8 cellular contexts compared by ENCODE assay signal in genomic region chr9:85941617-85941930, GRCh38. TPM values are rescaled to one million over a fixed set of nuclear protein-coding genes. Genes with fewer than 3 reads are reported as not detected.
DNase-seq lines count a peak whose midpoint lies in the region; ATAC-seq and TF ChIP-seq lines count a peak whose summit lies in the region.

No MANE protein-coding gene starts in this region.

- peak overlapping the region; percentile 83 for H2AFZ ChIP-seq in mesenchymal stem cell (ENCODE audit: low read depth, low read length)

- H3K27ac ChIP-seq in heart right ventricle, result peak overlapping the region; percentile 84 to 98 (median 96)
- peak overlapping the region; percentile 82 for H3K27ac ChIP-seq in brain microvascular endothelial cell
- H3K27ac ChIP-seq in mesenchymal stem cell (ENCODE audit: low read length, poor library complexity, severe bottlenecking), result peak overlapping the region; percentile 48
- peak overlapping the region; percentile 88 to 94 for H3K27ac ChIP-seq in uterus

- peaks cover 6% of the 10 kb centered on the region for H3K79me1 ChIP-seq in mesenchymal stem cell (replicated peaks; ENCODE audit: low read length, poor library complexity, severe bottlenecking)

- H3K9me3 ChIP-seq in heart right ventricle (no peaks in the 10 kb centered on the region), mesenchymal stem cell (ENCODE audit: control insufficient read depth, low read length) (no peaks in the 10 kb centered on the region), uterus (no peaks in the 10 kb centered on the region)

- H3K4me3 ChIP-seq in heart right ventricle (peak overlapping the region; percentile 67 to 99 (median 92)), brain microvascular endothelial cell (ENCODE audit: low read depth, low read length) (peak overlapping the region; percentile 90), mesenchymal stem cell (ENCODE audit: insufficient read depth in 1 of 2, low read depth in 1 of 2, low read length in 2 of 2) (peak overlapping the region; percentile 94 to 100), uterus (peak overlapping the region; percentile 62 to 96)

- H3K27me3 ChIP-seq in heart right ventricle, result no peaks in the 10 kb centered on the region
- no peaks in the 10 kb centered on the region for H3K27me3 ChIP-seq in brain microvascular endothelial cell (replicated peaks)
- H3K27me3 ChIP-seq in mesenchymal stem cell (ENCODE audit: control insufficient read depth in 1 of 2, insufficient read depth in 1 of 2, low read length in 2 of 2), result no peaks in the 10 kb centered on the region
- H3K27me3 ChIP-seq in uterus, result no peaks in the 10 kb centered on the region

- no peak overlapping the region for H2BK120ac ChIP-seq in mesenchymal stem cell (ENCODE audit: low read depth, low read length)

- in situ Hi-C loops in brain microvascular endothelial cell (cut with HindIII; ENCODE audit: low pct_ligation_motif_present, low sequenced_read_pairs), result no loop called here

- H3K4me1 ChIP-seq in heart right ventricle (peaks cover 2 to 38% (median 33%) of the 10 kb centered on the region in 9 donors), mesenchymal stem cell (ENCODE audit: control insufficient read depth, insufficient read depth, low read depth, low read length) (no peaks in the 10 kb centered on the region), uterus (peaks cover 0 to 8% of the 10 kb centered on the region in 2 donors)

- H3K18ac ChIP-seq in mesenchymal stem cell (ENCODE audit: low read depth in 1 of 2, low read length in 2 of 2), result peak overlapping the region; percentile 79 to 96

- H4K91ac ChIP-seq in mesenchymal stem cell (ENCODE audit: low read length), result peak overlapping the region; percentile 97

- H2BK12ac ChIP-seq in mesenchymal stem cell (ENCODE audit: low read length in 2 of 2), result peak overlapping the region in 1 of 2 experiments; percentile 77

- peak overlapping the region; percentile 27 to 98 for H3K23ac ChIP-seq in mesenchymal stem cell (ENCODE audit: low read length in 2 of 2)

- ATAC-seq in heart right ventricle, result no peak
- ATAC-seq in Right ventricle myocardium inferior, result no peak
- ATAC-seq in HG03095 (IDR thresholded peaks at IDR 0.05; ENCODE audit: unreplicated experiment), result no peak
- no peak for ATAC-seq in sciatic nerve

- WGBS in heart right ventricle, 2 donors, result 0% methylated on average over 15 of the region's 15 CpGs
- under 1% methylated on average over 15 of the region's 15 CpGs for WGBS in mesenchymal stem cell

- peak overlapping the region; percentile 84 to 95 for H3K4ac ChIP-seq in mesenchymal stem cell (ENCODE audit: low read depth in 1 of 2, low read length in 2 of 2)

- H3K36me3 ChIP-seq in heart right ventricle, result peaks cover 0 to 42% (median 0%) of the 10 kb centered on the region in 9 donors
- H3K36me3 ChIP-seq in brain microvascular endothelial cell (replicated peaks), result peaks cover 18% of the 10 kb centered on the region
- H3K36me3 ChIP-seq in mesenchymal stem cell (ENCODE audit: control insufficient read depth in 1 of 2, insufficient read depth in 2 of 2, low read depth in 1 of 2, low read length in 2 of 2), result peaks cover 0 to 34% of the 10 kb centered on the region in 2 experiments
- H3K36me3 ChIP-seq in uterus, result no peaks in the 10 kb centered on the region

- H2AK5ac ChIP-seq in mesenchymal stem cell (ENCODE audit: low read length, severe bottlenecking), result peak overlapping the region; percentile 23

- no peak overlapping the region for H2BK5ac ChIP-seq in mesenchymal stem cell (ENCODE audit: low read depth, low read length, poor library complexity, severe bottlenecking)

- no peak for TF ChIP-seq CTCF in heart right ventricle (IDR thresholded peaks at IDR 0.05)
- TF ChIP-seq CTCF in brain microvascular endothelial cell (IDR thresholded peaks at IDR 0.05; ENCODE audit: low read depth, low read length, missing control alignments), result no peak
- no peak for TF ChIP-seq CTCF in uterus (IDR thresholded peaks at IDR 0.05)

- H2BK15ac ChIP-seq in mesenchymal stem cell (ENCODE audit: low read depth, poor library complexity, severe bottlenecking), result peak overlapping the region; percentile 97

- no peak for DNase-seq in heart right ventricle
- no peak for DNase-seq in Right ventricle myocardium inferior (ENCODE audit: missing footprints)
- DNase-seq in brain microvascular endothelial cell, result no peak
- no peak for DNase-seq in mesenchymal stem cell
- no peak for DNase-seq in uterus
- DNase-seq in NCI-H69 (lab: John Stamatoyannopoulos, UW), result no peak
- no peak for DNase-seq in sciatic nerve (ENCODE audit: low spot score)

- H4K8ac ChIP-seq in mesenchymal stem cell (ENCODE audit: low read length), result peak overlapping the region; percentile 98

- H3K14ac ChIP-seq in mesenchymal stem cell (ENCODE audit: low read length in 2 of 2), result peak overlapping the region in 1 of 2 experiments; percentile 37

- intact Hi-C loops in heart right ventricle (cut with DNase I), result no loop called here
- intact Hi-C loops in Right ventricle myocardium inferior (cut with DNase I), result loop anchor here (10.0 kb wide), 1 partner anchor 197 kb away; the partner anchor contains the start of gene AGTPBP1
- intact Hi-C loops in uterus (cut with DNase I; ENCODE audit: low total_unique reads), result no loop called here
- intact Hi-C loops in sciatic nerve (cut with DNase I), result no loop called here

- peak overlapping the region; percentile 94 for H3K9ac ChIP-seq in mesenchymal stem cell (ENCODE audit: low read length)

- TF ChIP-seq POLR2A in uterus (IDR thresholded peaks at IDR 0.05), result no peak

- H3K4me2 ChIP-seq in mesenchymal stem cell (ENCODE audit: low read length, poor library complexity, severe bottlenecking), result peak overlapping the region; percentile 45

RNA-seq across cellular contexts. Expression of gene NAA35, which starts 0.6 kb away (rescaled TPM):
- total RNA-seq in heart right ventricle (10 to 100 TPM; 16.4 to 21.2 (median 18.4) TPM), Right ventricle myocardium inferior (16.4 TPM), uterus (10 to 100 TPM in 3 of 4 donors, 1 to 10 TPM in 1; 4.4 to 48.1 (median 19.6) TPM), sciatic nerve (25.1 TPM)
- polyA plus RNA-seq in heart right ventricle, result 1 to 10 TPM; 3.8 to 6.6 TPM
- polyA plus RNA-seq in mesenchymal stem cell (2013, experiment 1 of 2), result 18.4 TPM
- 18.6 TPM for polyA plus RNA-seq in mesenchymal stem cell (2013, experiment 2 of 2)
